In the genomic region with DNA sequence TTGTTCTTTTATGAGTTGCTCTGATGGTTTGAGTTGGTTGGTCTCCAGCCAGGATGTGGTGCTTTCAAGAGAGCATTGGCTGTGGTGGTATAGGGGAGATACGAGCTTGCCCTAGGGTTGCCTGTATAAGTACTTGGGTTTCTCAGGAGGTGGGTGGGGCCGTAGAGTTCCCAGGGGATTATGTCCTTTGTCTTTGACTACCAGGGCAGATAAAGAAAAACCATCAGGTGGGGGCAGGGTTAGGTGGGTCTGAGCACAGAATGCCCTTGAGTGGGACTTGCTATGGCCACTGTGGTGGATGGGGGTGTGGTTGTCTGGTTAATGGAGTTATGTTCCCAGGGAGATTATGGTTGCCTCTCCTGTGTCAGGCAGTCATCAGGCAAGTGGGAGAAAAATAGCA, we compare ENCODE assay signal across 25 cellular contexts.
"Had no signal": no experiment of that assay in that cellular context is flagged by ENCODE, and none has a peak within 500 bp of the region (broad histone marks: within the 10 kb centered on the region; RNA-seq: fewer than 3 reads in every experiment).

No MANE protein-coding gene starts in this region.

- H3K36me3 ChIP-seq: ascending aorta, esophagus squamous epithelium, gastroesophageal sphincter had no signal

- H3K27ac ChIP-seq: ascending aorta, coronary artery, epithelial cell of prostate, esophagus squamous epithelium, gastroesophageal sphincter had no signal

- H3K27me3 Mint-ChIP-seq: activated B cell treated with CpG ODN at 0.5 μM for 24 hours; activated CD8-positive, alpha-beta T cell treated with anti-CD3 and anti-CD28 coated beads for 36 hours; central memory CD8-positive, alpha-beta T cell; dendritic cell treated with granulocyte-macrophage colony-stimulating factor and Interleukin-4, amounts not matched to agents 40 ng/mL and 50 ng/mL, for 4 days; effector memory CD8-positive, alpha-beta T cell had no signal

- H3K4me3 ChIP-seq: ascending aorta, coronary artery, esophagus squamous epithelium, gastroesophageal sphincter had no signal

- DNase-seq: activated B cell treated with CpG ODN at 0.5 μM for 24 hours; activated CD4-positive, alpha-beta T cell treated with anti-CD3 and anti-CD28 coated beads for 48 hours; activated CD4-positive, alpha-beta T cell treated with anti-CD3 and anti-CD28 coated beads, Interleukin-2, amount 50 U/mL, for 1 hour; activated CD4-positive, alpha-beta T cell treated with anti-CD3 and anti-CD28 coated beads, Interleukin-2, amount 50 U/mL, for 48 hours; activated CD8-positive, alpha-beta memory T cell treated with anti-CD3 and anti-CD28 coated beads for 24 hours; activated CD8-positive, alpha-beta T cell treated with anti-CD3 and anti-CD28 coated beads for 36 hours; activated effector memory CD4-positive, alpha-beta T cell treated with Interleukin-2 at 50 U/mL for 16 hours; activated gamma-delta T cell treated with Interleukin-2 at 50 U/mL for 16 hours; activated naive CD4-positive, alpha-beta T cell treated with anti-CD3 and anti-CD28 coated beads, Interleukin-2, amount 50 U/mL, for 16 hours; activated naive CD4-positive, alpha-beta T cell treated with Interleukin-2 at 50 U/mL for 16 hours; activated T-cell treated with anti-CD3 and anti-CD28 coated beads, Interleukin-2, amount 50 U/mL, for 4 hours; effector CD4-positive, alpha-beta T cell; effector memory CD8-positive, alpha-beta T cell; esophagus squamous epithelium; foreskin melanocyte; T-helper 2 cell had no signal

- H3K9me3 ChIP-seq: ascending aorta had no signal

- H3K4me1 Mint-ChIP-seq: activated B cell treated with CpG ODN at 0.5 μM for 24 hours; activated T-helper 17 cell treated with anti-CD3 and anti-CD28 coated beads, Interleukin-2, amount 50 U/mL, for 72 hours; brain; central memory CD8-positive, alpha-beta T cell had no signal

- H3K36me3 Mint-ChIP-seq: activated naive CD8-positive, alpha-beta T cell; brain had no signal

- H3K27me3 ChIP-seq: ascending aorta, esophagus squamous epithelium, gastroesophageal sphincter had no signal

- H3K27ac Mint-ChIP-seq: activated B cell treated with CpG ODN at 0.5 μM for 24 hours; activated CD8-positive, alpha-beta T cell treated with anti-CD3 and anti-CD28 coated beads for 36 hours; activated naive CD8-positive, alpha-beta T cell; activated T-helper 17 cell treated with anti-CD3 and anti-CD28 coated beads, Interleukin-2, amount 50 U/mL, for 72 hours; brain; dendritic cell treated with granulocyte-macrophage colony-stimulating factor and Interleukin-4, amounts not matched to agents 40 ng/mL and 50 ng/mL, for 4 days; effector memory CD8-positive, alpha-beta T cell had no signal

- H3K4me3 Mint-ChIP-seq: activated B cell treated with CpG ODN at 0.5 μM for 24 hours; activated CD8-positive, alpha-beta T cell treated with anti-CD3 and anti-CD28 coated beads for 36 hours; activated naive CD8-positive, alpha-beta T cell; activated T-cell treated with anti-CD3 and anti-CD28 coated beads, Interleukin-2, amount 50 U/mL, for 4 hours; activated T-helper 17 cell treated with anti-CD3 and anti-CD28 coated beads, Interleukin-2, amount 50 U/mL, for 72 hours; brain; central memory CD8-positive, alpha-beta T cell; dendritic cell treated with granulocyte-macrophage colony-stimulating factor and Interleukin-4, amounts not matched to agents 40 ng/mL and 50 ng/mL, for 4 days; effector memory CD8-positive, alpha-beta T cell had no signal

- H3K4me1 ChIP-seq: ascending aorta, esophagus squamous epithelium, gastroesophageal sphincter had no signal
